In the genomic region with DNA sequence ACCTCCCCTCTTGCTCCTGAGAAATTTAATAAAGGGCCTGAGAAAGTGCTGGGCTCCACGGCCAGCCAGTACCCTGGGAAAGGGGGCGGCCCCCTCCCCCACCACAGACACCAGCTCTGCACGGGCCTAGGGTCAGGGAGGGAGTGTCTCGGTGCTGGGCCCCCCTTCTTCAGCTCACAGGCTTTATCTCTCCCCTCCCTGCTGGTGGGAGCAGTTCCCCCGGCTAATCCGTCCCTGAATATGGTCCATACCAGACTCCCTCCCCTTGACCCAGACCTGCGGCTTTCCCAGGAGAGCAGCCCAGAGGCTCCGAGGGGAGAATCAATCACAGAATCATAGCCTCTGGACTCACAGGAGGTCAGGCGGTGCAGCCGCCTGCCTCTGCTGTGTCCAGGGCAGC, we compare ENCODE assay signal across 1 cellular context.
TF ChIP-seq lines count a peak whose summit lies in the region.

No MANE protein-coding gene starts in this region.

TF ChIP-seq in HepG2, 621 proteins besides CTCF, POLR2A, EP300 and RAD21:
- TF ChIP-seq RORA (CRISPR knock-in tag; IDR thresholded peaks at IDR 0.05) (no peak), NCOR1 (IDR thresholded peaks at IDR 0.05; ENCODE audit: borderline replicate concordance, low read length) (no peak), CHD2 (IDR thresholded peaks at IDR 0.05; ENCODE audit: low read depth, low read length) (no peak), ZNF83 (CRISPR knock-in tag; IDR thresholded peaks at IDR 0.05; ENCODE audit: borderline replicate concordance) (no peak), TP53 (CRISPR knock-in tag; conservative IDR thresholded peaks at IDR 0.05) (no peak)
- TF ChIP-seq, protein P1, sequence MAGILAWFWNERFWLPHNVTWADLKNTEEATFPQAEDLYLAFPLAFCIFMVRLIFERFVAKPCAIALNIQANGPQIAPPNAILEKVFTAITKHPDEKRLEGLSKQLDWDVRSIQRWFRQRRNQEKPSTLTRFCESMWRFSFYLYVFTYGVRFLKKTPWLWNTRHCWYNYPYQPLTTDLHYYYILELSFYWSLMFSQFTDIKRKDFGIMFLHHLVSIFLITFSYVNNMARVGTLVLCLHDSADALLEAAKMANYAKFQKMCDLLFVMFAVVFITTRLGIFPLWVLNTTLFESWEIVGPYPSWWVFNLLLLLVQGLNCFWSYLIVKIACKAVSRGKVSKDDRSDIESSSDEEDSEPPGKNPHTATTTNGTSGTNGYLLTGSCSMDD (CRISPR knock-in tag; IDR thresholded peaks at IDR 0.05) = no peak
TF ChIP-seq in HepG2: peak in this region for 0.
